8 cellular contexts compared by ENCODE assay signal in the genomic region with DNA sequence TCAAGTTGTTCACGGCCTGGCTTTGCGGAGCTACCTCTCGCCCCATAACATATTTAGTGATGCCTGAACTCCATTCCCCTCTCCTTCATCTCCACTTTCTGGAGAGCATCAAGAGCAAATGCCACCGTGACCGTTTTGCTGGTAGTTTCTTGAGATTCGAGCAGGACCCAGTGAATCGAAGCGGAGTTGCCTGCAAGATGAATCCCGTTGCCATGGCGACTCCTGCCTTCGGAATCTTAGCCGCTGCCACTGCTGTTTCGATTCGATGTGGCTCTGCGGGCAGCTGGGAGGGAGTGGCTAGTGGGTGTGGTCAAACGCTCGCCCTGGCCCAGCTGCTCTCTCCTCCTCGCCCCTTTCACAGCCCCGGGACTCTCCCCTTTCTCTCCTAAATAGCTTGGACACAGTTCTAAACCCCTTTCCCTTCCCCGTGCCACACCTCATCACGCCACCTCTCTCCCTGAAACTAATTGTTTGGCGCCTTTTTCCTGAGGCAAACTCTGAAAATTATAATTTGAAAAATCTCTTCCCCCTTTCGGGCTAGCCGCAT. TPM values are rescaled to one million over a fixed set of nuclear protein-coding genes. Genes with fewer than 3 reads are reported as not detected.
DNase-seq lines count a peak whose midpoint lies in the region; ATAC-seq and TF ChIP-seq lines count a peak whose summit lies in the region.

No MANE protein-coding gene starts in this region.

- H3K79me2 ChIP-seq in hepatocyte: peaks cover 56% of the 10 kb centered on the region

- H3K27ac ChIP-seq in hepatocyte: peak overlapping the region; percentile 94
- peak overlapping the region; percentile 61 to 94 for H3K27ac ChIP-seq in aorta (ENCODE audit: low read depth in 1 of 2, low read length in 2 of 2)

- no peaks in the 10 kb centered on the region for H3K9me2 ChIP-seq in hepatocyte (replicated peaks; ENCODE audit: insufficient read depth)

- ATAC-seq in GM18498 (IDR thresholded peaks at IDR 0.05; ENCODE audit: unreplicated experiment): peak; percentile 46
- peak; percentile 36 for ATAC-seq in HG02870 (IDR thresholded peaks at IDR 0.05; ENCODE audit: unreplicated experiment)
- ATAC-seq in aorta (ENCODE audit: low FRiP score): peak; percentile 74

- intact Hi-C loops in aorta (cut with DNase I): loop anchor here (2.0 to 5.0 kb wide), 7 partner anchors 57 to 247 kb away; no protein-coding TSS in a partner anchor

- H3K27me3 ChIP-seq in hepatocyte: no peaks in the 10 kb centered on the region
- no peaks in the 10 kb centered on the region for H3K27me3 ChIP-seq in aorta (ENCODE audit: control insufficient read depth in 1 of 2, insufficient read depth in 2 of 2, low read length in 1 of 2)

- H3K9me3 ChIP-seq in hepatocyte (ENCODE audit: low read depth) (no peaks in the 10 kb centered on the region), aorta (ENCODE audit: control insufficient read depth, low read length) (no peaks in the 10 kb centered on the region)

- peak; percentile 82 for DNase-seq in NCI-H1694 treated with DMSO at 0.1 percent for 48 hours (lab: John Stamatoyannopoulos, UW)
- peak; percentile 50 to 85 (median 61) for DNase-seq in T-helper 2 cell
- DNase-seq in astrocyte of the cerebellum (ENCODE audit: low read depth): peak; percentile 85
- DNase-seq in hepatocyte (ENCODE audit: low spot score): peak; percentile 85
- peak; percentile 91 for DNase-seq in renal cortical epithelial cell (ENCODE audit: low read depth)
- DNase-seq in aorta: peak; percentile 94 to 95

- H3K4me2 ChIP-seq in hepatocyte: peak overlapping the region; percentile 88

- TF ChIP-seq CTCF in astrocyte of the cerebellum (IDR thresholded peaks at IDR 0.05; ENCODE audit: low read depth, low read length, missing control alignments) (no peak), hepatocyte (IDR thresholded peaks at IDR 0.05; ENCODE audit: poor library complexity) (no peak)

- in situ Hi-C loops in astrocyte of the cerebellum (cut with HindIII; ENCODE audit: low sequenced_read_pairs): no loop called here

- H3K36me3 ChIP-seq in hepatocyte (replicated peaks; ENCODE audit: insufficient read depth, low read depth) (no peaks in the 10 kb centered on the region), aorta (ENCODE audit: control insufficient read depth in 1 of 2, insufficient read depth in 2 of 2, low read length in 1 of 2) (no peaks in the 10 kb centered on the region)

- H4K20me1 ChIP-seq in hepatocyte (ENCODE audit: insufficient read depth, poor library complexity, severe bottlenecking): peaks cover 33% of the 10 kb centered on the region

- 6% methylated on average over 24 of the region's 24 CpGs for whole genome bisulfite sequencing in hepatocyte (ENCODE audit: low lambda C conversion rate, missing lambda C conversion rate)
- 1% methylated on average over 24 of the region's 24 CpGs for WGBS in aorta, 2 donors

- H3K4me3 ChIP-seq in astrocyte of the cerebellum (ENCODE audit: low read depth, low read length): peak overlapping the region; percentile 94
- peak overlapping the region; percentile 64 for H3K4me3 ChIP-seq in hepatocyte
- peak overlapping the region; percentile 30 to 84 for H3K4me3 ChIP-seq in aorta (ENCODE audit: low read length in 2 of 2)

- H3K4me1 ChIP-seq in hepatocyte (ENCODE audit: insufficient read depth): peaks cover 22% of the 10 kb centered on the region
- peaks cover 2 to 6% of the 10 kb centered on the region in 2 donors for H3K4me1 ChIP-seq in aorta (ENCODE audit: control insufficient read depth in 1 of 2, insufficient read depth in 2 of 2, low read length in 2 of 2)

- H2AFZ ChIP-seq in hepatocyte: peak overlapping the region; percentile 41

RNA-seq across cellular contexts. Expression of a gene that starts 1.4 kb away (rescaled TPM):
- total RNA-seq in hepatocyte: 23.1 and 23.7 TPM in 2 replicates
- polyA plus RNA-seq in hepatocyte: 19.0 and 21.6 TPM in 2 replicates
- 18.2 and 32.4 TPM in 2 replicates for total RNA-seq in renal cortical epithelial cell
- total RNA-seq in aorta: 10 to 100 TPM; 83.7 to 93.3 TPM
- 10 to 100 TPM; 10.4 to 38.0 TPM for polyA plus RNA-seq in aorta

Comparison
In these comparisons a context has a peak if more than half of its experiments do, and no peak if none do; other contexts are left out.
1. Peak in every context shown above with its lines: DNase-seq, ATAC-seq, H3K4me3 ChIP-seq and H3K27ac ChIP-seq.